In genomic region chr1:196733091-196733970, GRCh38 we compare ENCODE assay signal across 17 cellular contexts. TPM values are rescaled to one million over a fixed set of nuclear protein-coding genes. Genes with fewer than 3 reads are reported as not detected.
A peak's percentile ranks its signal among the peaks of the same experiment; 100 is the strongest.
DNase-seq lines count a peak whose midpoint lies in the region; ATAC-seq and TF ChIP-seq lines count a peak whose summit lies in the region.
"Had no signal": no experiment of that assay in that cellular context is flagged by ENCODE, and none has a peak within 500 bp of the region (broad histone marks: within the 10 kb centered on the region; RNA-seq: fewer than 3 reads in every experiment).

No MANE protein-coding gene starts in this region.

- TF ChIP-seq CTCF in SU-DHL-6 (IDR thresholded peaks at IDR 0.05; ENCODE audit: insufficient read depth, low read length, poor library complexity, severe bottlenecking), result no peak
- TF ChIP-seq CTCF in lower lobe of right lung (IDR thresholded peaks at IDR 0.05), result no peak
- no peak for TF ChIP-seq CTCF in gastrocnemius medialis (IDR thresholded peaks at IDR 0.05 in 4 of 5, conservative IDR thresholded peaks at IDR 0.05 in 1 of 5)

- H3F3A ChIP-seq in SU-DHL-6 (ENCODE audit: insufficient read depth), result no peaks in the 10 kb centered on the region

- H3K9ac ChIP-seq in SU-DHL-6 (ENCODE audit: low read length), result no peak overlapping the region
- H3K9ac ChIP-seq: BLaER1 treated with 17β-estradiol and CSF1 and Interleukin-3, amounts not matched to agents 10 nM and 100 nM; KMS-11 had no signal

- no peaks in the 10 kb centered on the region for H3K9me2 ChIP-seq in SU-DHL-6 (replicated peaks; ENCODE audit: insufficient read depth, low read length)

- peak overlapping the region; percentile 60 for H2AFZ ChIP-seq in SU-DHL-6 (ENCODE audit: low read depth, low read length, severe bottlenecking)

- DNase-seq in epithelial cell of prostate (ENCODE audit: low read depth, low spot score), result peak; percentile 5
- peak; percentile 9 for DNase-seq in lower lobe of right lung
- DNase-seq in gastrocnemius medialis, result no peak
- no peak for DNase-seq in SK-N-DZ (ENCODE audit: low spot score)
- no peak for DNase-seq in MV-4-11 (lab: John Stamatoyannopoulos, UW)
- DNase-seq in C1 segment of cervical spinal cord (lab: John Stamatoyannopoulos, UW), result no peak
- DNase-seq: CD8-positive, alpha-beta memory T cell; HFFc6; NCI-H1417 treated with DMSO at 0.1 percent for 48 hours; NCI-H187 treated with DMSO at 0.1 percent for 48 hours; NCI-H226; NCI-H524; NCI-H82; SJCRH30 had no signal

- no peaks in the 10 kb centered on the region for H3K36me3 ChIP-seq in SU-DHL-6 (ENCODE audit: low read length)
- peaks cover 3% of the 10 kb centered on the region for H3K36me3 ChIP-seq in lower lobe of right lung
- H3K36me3 ChIP-seq in gastrocnemius medialis, result no peaks in the 10 kb centered on the region

- no peak for ATAC-seq in lower lobe of right lung
- no peak for ATAC-seq in gastrocnemius medialis

- no peaks in the 10 kb centered on the region for H4K20me1 ChIP-seq in SU-DHL-6 (ENCODE audit: low read depth, low read length)
- H4K20me1 ChIP-seq: BLaER1 treated with 17β-estradiol and CSF1 and Interleukin-3, amounts not matched to agents 10 nM and 100 nM had no signal

- H3K9me3 ChIP-seq in SU-DHL-6 (ENCODE audit: insufficient read depth, low read length) (peaks cover 4% of the 10 kb centered on the region; the same call in 1 of the 2 replicates), lower lobe of right lung (no peaks in the 10 kb centered on the region), gastrocnemius medialis (no peaks in the 10 kb centered on the region)
- H3K9me3 ChIP-seq: SJCRH30 had no signal

- H3K27me3 ChIP-seq in SU-DHL-6 (ENCODE audit: low read length) (no peaks in the 10 kb centered on the region), lower lobe of right lung (ENCODE audit: low read depth) (no peaks in the 10 kb centered on the region), gastrocnemius medialis (no peaks in the 10 kb centered on the region)
- H3K27me3 ChIP-seq: BLaER1 treated with 17β-estradiol and CSF1 and Interleukin-3, amounts not matched to agents 10 nM and 100 nM; SJCRH30 had no signal

- H3K79me2 ChIP-seq in SU-DHL-6 (ENCODE audit: insufficient read depth, low read length), result no peaks in the 10 kb centered on the region

- in situ Hi-C loops in gastrocnemius medialis (cut with MboI; ENCODE audit: low sequenced_read_pairs in 4 of 4), result no loop called here

- TF ChIP-seq POLR2A in gastrocnemius medialis (IDR thresholded peaks at IDR 0.05), result no peak

- H3K4me2 ChIP-seq in SU-DHL-6 (ENCODE audit: low read depth, low read length, poor library complexity, severe bottlenecking), result no peak overlapping the region
- H3K4me2 ChIP-seq: BLaER1 treated with 17β-estradiol and CSF1 and Interleukin-3, amounts not matched to agents 10 nM and 100 nM; KMS-11 had no signal

- no peak overlapping the region for H3K4me3 ChIP-seq in SU-DHL-6 (ENCODE audit: insufficient read depth, low read length, poor library complexity, severe bottlenecking)
- no peak overlapping the region for H3K4me3 ChIP-seq in lower lobe of right lung
- H3K4me3 ChIP-seq in gastrocnemius medialis, result no peak overlapping the region
- H3K4me3 ChIP-seq: BLaER1 treated with 17β-estradiol and CSF1 and Interleukin-3, amounts not matched to agents 10 nM and 100 nM; SJCRH30 had no signal

- H3K4me1 ChIP-seq in lower lobe of right lung, result no peaks in the 10 kb centered on the region
- no peaks in the 10 kb centered on the region for H3K4me1 ChIP-seq in gastrocnemius medialis
- H3K4me1 ChIP-seq: BLaER1 treated with 17β-estradiol and CSF1 and Interleukin-3, amounts not matched to agents 10 nM and 100 nM; SJCRH30 had no signal

- intact Hi-C loops in lower lobe of right lung (cut with DNase I) (no loop called here), gastrocnemius medialis (cut with DNase I; ENCODE audit: low total_unique reads) (no loop called here)

- H3K27ac ChIP-seq in SU-DHL-6 (ENCODE audit: low read depth, low read length) (no peak overlapping the region), epithelial cell of prostate (no peak overlapping the region), lower lobe of right lung (no peak overlapping the region), gastrocnemius medialis (no peak overlapping the region)
- H3K27ac ChIP-seq: BLaER1 treated with 17β-estradiol and CSF1 and Interleukin-3, amounts not matched to agents 10 nM and 100 nM; KMS-11; SJCRH30 had no signal

RNA-seq across cellular contexts. Expression of gene CFHR3, which starts 41.3 kb away (rescaled TPM):
- total RNA-seq in lower lobe of right lung (0.24 TPM), gastrocnemius medialis (1 to 10 TPM in 1 of 4 donors, under 1 TPM in 1, not detected in 2; 0.49 to 1.5 TPM)
- polyA plus RNA-seq in SK-N-DZ (2014; cell fraction: cytosol; rRNA removed), result 0.10 TPM in 1 of 2 replicates, not detected in the other
- 1.1 and 1.3 TPM in 2 replicates for polyA plus RNA-seq in SK-N-DZ (2014; cell fraction: nucleus; rRNA removed)
- total RNA-seq: CD8-positive, alpha-beta memory T cell; HFFc6 had no signal
- polyA plus RNA-seq: CD8-positive, alpha-beta memory T cell had no signal

Comparison
In these comparisons a context has a peak if more than half of its experiments do, and no peak if none do; other contexts are left out.
1. DNase-seq: peak in epithelial cell of prostate (single experiment) and lower lobe of right lung (single experiment); none in gastrocnemius medialis (0 of 2), SK-N-DZ (single experiment), MV-4-11 (single experiment) and C1 segment of cervical spinal cord (0 of 14).